In the genomic region with DNA sequence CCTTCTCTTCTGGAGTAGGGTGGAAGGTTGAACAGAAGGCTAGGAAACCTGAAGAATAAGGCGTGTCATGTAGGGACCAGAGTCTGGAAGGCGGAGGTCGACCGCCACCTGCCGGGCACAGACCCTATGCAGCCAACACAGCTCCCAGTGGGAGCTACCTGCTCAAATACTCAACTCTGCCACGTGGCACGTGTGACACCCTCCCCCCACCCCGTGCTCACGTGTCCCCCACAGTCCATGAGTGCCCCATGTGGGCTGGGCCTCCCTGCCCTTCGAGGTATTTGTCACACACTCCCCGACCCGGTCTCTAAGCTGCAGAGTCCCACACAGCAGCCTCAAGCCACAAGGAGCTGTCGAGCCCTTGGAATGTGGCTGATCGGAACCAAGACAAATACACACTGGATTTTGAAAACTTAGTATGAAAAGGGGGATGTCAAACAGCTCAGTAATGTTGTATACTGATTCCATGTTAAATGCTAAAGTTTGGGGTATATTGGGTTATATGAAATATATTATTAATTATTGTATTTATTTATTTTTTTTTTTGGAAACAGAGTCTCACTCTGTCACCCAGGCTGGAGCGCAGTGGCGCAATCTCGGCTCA, we compare ENCODE assay signal across 8 cellular contexts. TPM values are rescaled to one million over a fixed set of nuclear protein-coding genes. Genes with fewer than 3 reads are reported as not detected.
DNase-seq lines count a peak whose midpoint lies in the region; TF ChIP-seq lines count a peak whose summit lies in the region.

No MANE protein-coding gene starts in this region.

- H3K27me3 ChIP-seq in tibial nerve, result no peaks in the 10 kb centered on the region

- no peaks in the 10 kb centered on the region for H3K36me3 ChIP-seq in tibial nerve

- DNase-seq in DMS53 (lab: John Stamatoyannopoulos, UW) (peak; percentile 62), DMS53 treated with DMSO at 0.1 percent for 48 hours (lab: John Stamatoyannopoulos, UW; ENCODE audit: unreplicated experiment) (no peak), NCI-H526 treated with DMSO at 0.1 percent for 48 hours (lab: John Stamatoyannopoulos, UW) (peak; percentile 76), activated T-cell treated with anti-CD3 and anti-CD28 coated beads for 4 hours (peak; percentile 22), iPS DF 19.7 (ENCODE audit: low read depth, low spot score) (peak; percentile 40), EL (no peak), tibial nerve (ENCODE audit: low spot score in 2 of 2) (no peak)
- DNase-seq in stimulated activated naive CD4-positive, alpha-beta T cell (lab: John Stamatoyannopoulos, UW), result peak in 4 of 6 experiments; percentile 7 to 41 (median 18)

- no peak for TF ChIP-seq POLR2A in tibial nerve (IDR thresholded peaks at IDR 0.05)

- 38 to 58% methylated on average over 13 to 17 of the region's 17 CpGs for WGBS in tibial nerve, 2 donors

- no peak for TF ChIP-seq EP300 in tibial nerve (IDR thresholded peaks at IDR 0.05)

- H3K9me3 ChIP-seq in tibial nerve, result no peaks in the 10 kb centered on the region

- peak in 1 of 5 experiments; percentile 21 for TF ChIP-seq CTCF in tibial nerve (IDR thresholded peaks at IDR 0.05)

- H3K27ac ChIP-seq in tibial nerve, result no peak overlapping the region

- H3K4me3 ChIP-seq in tibial nerve, result no peak overlapping the region

- peaks cover 0 to 8% (median 0%) of the 10 kb centered on the region in 4 donors for H3K4me1 ChIP-seq in tibial nerve

RNA-seq across cellular contexts. Expression of gene HID1, which starts 11.7 kb away (rescaled TPM):
- 10 to 100 TPM in 1 of 4 donors, 1 to 10 TPM in 3; 5.7 to 11.6 (median 8.9) TPM for total RNA-seq in tibial nerve

RNA-seq across cellular contexts. Expression of gene OTOP3, which starts 25.1 kb away (rescaled TPM):
- not detected for total RNA-seq in tibial nerve

RNA-seq across cellular contexts. Expression of gene CDR2L, which starts 26.6 kb away (rescaled TPM):
- total RNA-seq in tibial nerve, result 10 to 100 TPM; 10.7 to 19.2 (median 13.9) TPM

RNA-seq across cellular contexts. Expression of gene OTOP2, which starts 36.8 kb away (rescaled TPM):
- total RNA-seq in tibial nerve, result not detected

RNA-seq across cellular contexts. Expression of gene USH1G, which starts 37.8 kb away (rescaled TPM):
- under 1 TPM in 1 of 4 donors, not detected in 3; 0.87 TPM for total RNA-seq in tibial nerve

Comparison
In these comparisons a context has a peak if more than half of its experiments do, and no peak if none do; other contexts are left out.
1. DNase-seq: peak in DMS53 (single experiment), NCI-H526 treated with DMSO at 0.1 percent for 48 hours (single experiment), activated T-cell treated with anti-CD3 and anti-CD28 coated beads for 4 hours (single experiment), iPS DF 19.7 (single experiment) and stimulated activated naive CD4-positive, alpha-beta T cell (4 of 6); none in DMS53 treated with DMSO at 0.1 percent for 48 hours (single experiment), EL (single experiment) and tibial nerve (0 of 2).